In the genomic region with DNA sequence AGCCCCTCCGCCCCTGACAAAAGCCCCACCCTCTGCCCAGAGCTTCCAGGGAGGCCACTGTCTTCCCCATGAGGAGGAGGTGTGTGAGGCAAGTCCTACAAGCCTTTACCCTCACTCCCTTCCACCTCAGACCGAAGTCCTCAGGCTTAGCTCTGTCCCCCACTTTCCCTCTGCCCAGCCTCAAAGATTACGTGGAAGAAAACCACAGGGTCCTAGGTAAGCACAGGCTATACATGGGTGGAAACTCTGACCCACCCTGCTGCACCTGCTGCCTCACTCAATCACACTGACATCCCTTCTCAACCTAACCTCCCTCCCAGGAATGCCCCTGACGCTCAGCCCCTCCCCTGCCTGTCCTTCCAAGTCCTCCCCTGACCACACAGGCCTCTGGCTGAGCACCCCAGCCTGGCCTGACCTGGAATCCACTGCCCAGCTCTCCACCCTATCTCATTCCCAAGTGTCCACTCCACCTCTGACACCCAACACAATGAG, we compare ENCODE assay signal across 14 cellular contexts.
"Had no signal": no experiment of that assay in that cellular context is flagged by ENCODE, and none has a peak within 500 bp of the region (broad histone marks: within the 10 kb centered on the region; RNA-seq: fewer than 3 reads in every experiment).

No MANE protein-coding gene starts in this region.

- ATAC-seq: lower lobe of right lung, mucosa of descending colon had no signal

- H3K4me3 Mint-ChIP-seq: activated naive CD4-positive, alpha-beta T cell treated with anti-CD3 and anti-CD28 coated beads, Interleukin-2, amount 50 U/mL, for 24 hours; endodermal cell had no signal

- DNase-seq: activated CD4-positive, alpha-beta T cell treated with anti-CD3 and anti-CD28 coated beads, Interleukin-2, amount 50 U/mL, for 1 hour; activated CD4-positive, CD25-positive, alpha-beta regulatory T cell; activated T-cell treated with anti-CD3 and anti-CD28 coated beads, Interleukin-2, amount 50 U/mL, for 1 hour; brain microvascular endothelial cell; cerebellar nuclear complex; dermis blood vessel endothelial cell; endodermal cell; erythroblast; kidney glomerular epithelial cell; lower lobe of right lung; mucosa of descending colon; small intestine had no signal

- H3K27me3 Mint-ChIP-seq: activated naive CD4-positive, alpha-beta T cell treated with anti-CD3 and anti-CD28 coated beads, Interleukin-2, amount 50 U/mL, for 24 hours had no signal

- H3K4me3 ChIP-seq: lower lobe of right lung, mucosa of descending colon, tibial nerve had no signal

- H3K36me3 Mint-ChIP-seq: activated naive CD4-positive, alpha-beta T cell treated with anti-CD3 and anti-CD28 coated beads, Interleukin-2, amount 50 U/mL, for 24 hours had no signal

- H3K9me3 Mint-ChIP-seq: activated naive CD4-positive, alpha-beta T cell treated with anti-CD3 and anti-CD28 coated beads, Interleukin-2, amount 50 U/mL, for 24 hours; endodermal cell had no signal

- H3K27ac ChIP-seq: brain microvascular endothelial cell, lower lobe of right lung, tibial nerve had no signal

- H3K36me3 ChIP-seq: brain microvascular endothelial cell had no signal

- FAIRE-seq: small intestine had no signal

- H3K27ac Mint-ChIP-seq: endodermal cell had no signal

- H3K27me3 ChIP-seq: brain microvascular endothelial cell, tibial nerve had no signal

- H3K9me3 ChIP-seq: lower lobe of right lung, mucosa of descending colon, tibial nerve had no signal
